In the genomic region with DNA sequence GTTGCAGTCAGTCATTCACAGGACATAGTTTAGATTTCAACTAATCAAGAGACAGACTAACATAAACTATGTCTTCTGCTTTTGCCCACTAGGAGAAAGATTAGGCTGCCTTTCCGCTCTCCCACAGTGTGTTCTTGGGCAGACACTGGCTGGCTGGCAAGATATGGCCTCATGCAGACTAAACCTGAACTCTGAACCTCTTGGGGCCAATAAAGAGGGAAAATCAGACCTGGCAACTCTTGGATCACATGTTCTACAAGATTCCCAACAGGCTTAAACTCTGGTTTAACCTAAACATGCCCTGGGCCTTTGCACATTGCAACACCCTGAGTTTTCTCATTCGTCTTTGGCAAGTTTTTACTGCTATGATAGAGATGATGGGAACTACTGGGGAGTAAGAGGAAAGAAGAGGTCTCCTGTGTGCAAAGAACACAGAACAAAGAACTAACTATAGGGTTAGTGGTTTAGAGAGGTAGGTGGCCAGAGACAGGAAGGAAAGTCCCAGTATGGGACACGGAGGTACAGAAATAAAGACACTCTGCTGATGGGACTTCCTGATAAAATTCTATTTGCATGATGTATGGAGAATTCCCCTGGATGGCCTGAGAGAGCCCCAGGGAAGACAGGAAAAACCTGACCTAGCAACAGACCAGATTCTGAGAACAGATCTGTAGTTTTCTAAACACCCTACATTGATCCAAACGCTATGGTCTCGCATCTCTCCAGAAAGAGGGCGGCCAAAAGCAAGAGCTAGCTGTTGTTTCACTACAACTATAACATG, we compare ENCODE assay signal across 1 cellular context.
TF ChIP-seq lines count a peak whose summit lies in the region.

No MANE protein-coding gene starts in this region.

TF ChIP-seq in HepG2, 621 proteins besides CTCF, POLR2A, EP300 and RAD21 (continued from another document and continues in another):
- TF ChIP-seq, protein P1, sequence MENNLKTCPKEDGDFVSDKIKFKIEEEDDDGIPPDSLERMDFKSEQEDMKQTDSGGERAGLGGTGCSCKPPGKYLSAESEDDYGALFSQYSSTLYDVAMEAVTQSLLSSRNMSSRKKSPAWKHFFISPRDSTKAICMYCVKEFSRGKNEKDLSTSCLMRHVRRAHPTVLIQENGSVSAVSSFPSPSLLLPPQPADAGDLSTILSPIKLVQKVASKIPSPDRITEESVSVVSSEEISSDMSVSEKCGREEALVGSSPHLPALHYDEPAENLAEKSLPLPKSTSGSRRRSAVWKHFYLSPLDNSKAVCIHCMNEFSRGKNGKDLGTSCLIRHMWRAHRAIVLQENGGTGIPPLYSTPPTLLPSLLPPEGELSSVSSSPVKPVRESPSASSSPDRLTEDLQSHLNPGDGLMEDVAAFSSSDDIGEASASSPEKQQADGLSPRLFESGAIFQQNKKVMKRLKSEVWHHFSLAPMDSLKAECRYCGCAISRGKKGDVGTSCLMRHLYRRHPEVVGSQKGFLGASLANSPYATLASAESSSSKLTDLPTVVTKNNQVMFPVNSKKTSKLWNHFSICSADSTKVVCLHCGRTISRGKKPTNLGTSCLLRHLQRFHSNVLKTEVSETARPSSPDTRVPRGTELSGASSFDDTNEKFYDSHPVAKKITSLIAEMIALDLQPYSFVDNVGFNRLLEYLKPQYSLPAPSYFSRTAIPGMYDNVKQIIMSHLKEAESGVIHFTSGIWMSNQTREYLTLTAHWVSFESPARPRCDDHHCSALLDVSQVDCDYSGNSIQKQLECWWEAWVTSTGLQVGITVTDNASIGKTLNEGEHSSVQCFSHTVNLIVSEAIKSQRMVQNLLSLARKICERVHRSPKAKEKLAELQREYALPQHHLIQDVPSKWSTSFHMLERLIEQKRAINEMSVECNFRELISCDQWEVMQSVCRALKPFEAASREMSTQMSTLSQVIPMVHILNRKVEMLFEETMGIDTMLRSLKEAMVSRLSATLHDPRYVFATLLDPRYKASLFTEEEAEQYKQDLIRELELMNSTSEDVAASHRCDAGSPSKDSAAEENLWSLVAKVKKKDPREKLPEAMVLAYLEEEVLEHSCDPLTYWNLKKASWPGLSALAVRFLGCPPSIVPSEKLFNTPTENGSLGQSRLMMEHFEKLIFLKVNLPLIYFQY (CRISPR knock-in tag; IDR thresholded peaks at IDR 0.05; ENCODE audit: borderline replicate concordance) = no peak
- no peak for TF ChIP-seq ZKSCAN5 (CRISPR knock-in tag; IDR thresholded peaks at IDR 0.05)
- TF ChIP-seq, protein P2, sequence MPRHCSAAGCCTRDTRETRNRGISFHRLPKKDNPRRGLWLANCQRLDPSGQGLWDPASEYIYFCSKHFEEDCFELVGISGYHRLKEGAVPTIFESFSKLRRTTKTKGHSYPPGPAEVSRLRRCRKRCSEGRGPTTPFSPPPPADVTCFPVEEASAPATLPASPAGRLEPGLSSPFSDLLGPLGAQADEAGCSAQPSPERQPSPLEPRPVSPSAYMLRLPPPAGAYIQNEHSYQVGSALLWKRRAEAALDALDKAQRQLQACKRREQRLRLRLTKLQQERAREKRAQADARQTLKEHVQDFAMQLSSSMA (CRISPR knock-in tag; IDR thresholded peaks at IDR 0.05) = no peak
- TF ChIP-seq, protein P3, sequence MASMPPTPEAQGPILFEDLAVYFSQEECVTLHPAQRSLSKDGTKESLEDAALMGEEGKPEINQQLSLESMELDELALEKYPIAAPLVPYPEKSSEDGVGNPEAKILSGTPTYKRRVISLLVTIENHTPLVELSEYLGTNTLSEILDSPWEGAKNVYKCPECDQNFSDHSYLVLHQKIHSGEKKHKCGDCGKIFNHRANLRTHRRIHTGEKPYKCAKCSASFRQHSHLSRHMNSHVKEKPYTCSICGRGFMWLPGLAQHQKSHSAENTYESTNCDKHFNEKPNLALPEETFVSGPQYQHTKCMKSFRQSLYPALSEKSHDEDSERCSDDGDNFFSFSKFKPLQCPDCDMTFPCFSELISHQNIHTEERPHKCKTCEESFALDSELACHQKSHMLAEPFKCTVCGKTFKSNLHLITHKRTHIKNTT (CRISPR knock-in tag; IDR thresholded peaks at IDR 0.05) = no peak
- TF ChIP-seq ZNF292 (CRISPR knock-in tag; IDR thresholded peaks at IDR 0.05; ENCODE audit: borderline replicate concordance, low read depth) = peak; percentile 19; the same call in 1 of the 2 replicates
- TF ChIP-seq ZNF329 (CRISPR knock-in tag; IDR thresholded peaks at IDR 0.05; ENCODE audit: low read depth) = no peak
- no peak for TF ChIP-seq RAD51 (IDR thresholded peaks at IDR 0.05; ENCODE audit: borderline replicate concordance)
- peak; percentile 58 for TF ChIP-seq SKI (IDR thresholded peaks at IDR 0.05; ENCODE audit: partially characterized antibody)
- no peak for TF ChIP-seq ZNF383 (CRISPR knock-in tag; IDR thresholded peaks at IDR 0.05; ENCODE audit: borderline replicate concordance)
- no peak; the same call in 1 of the 2 replicates for TF ChIP-seq HMG20B (CRISPR knock-in tag; conservative IDR thresholded peaks at IDR 0.05)
- TF ChIP-seq ZNF879 (CRISPR knock-in tag; IDR thresholded peaks at IDR 0.05) = no peak
- TF ChIP-seq ZNF44 (CRISPR knock-in tag; IDR thresholded peaks at IDR 0.05) = no peak
- TF ChIP-seq GLI4 (CRISPR knock-in tag; IDR thresholded peaks at IDR 0.05; ENCODE audit: borderline replicate concordance) = no peak
- TF ChIP-seq, protein P4, sequence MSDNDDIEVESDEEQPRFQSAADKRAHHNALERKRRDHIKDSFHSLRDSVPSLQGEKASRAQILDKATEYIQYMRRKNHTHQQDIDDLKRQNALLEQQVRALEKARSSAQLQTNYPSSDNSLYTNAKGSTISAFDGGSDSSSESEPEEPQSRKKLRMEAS (IDR thresholded peaks at IDR 0.05) = peak; percentile 61
- TF ChIP-seq ZNF382 (CRISPR knock-in tag; IDR thresholded peaks at IDR 0.05; ENCODE audit: borderline replicate concordance) = no peak
- TF ChIP-seq JUND (CRISPR knock-in tag; IDR thresholded peaks at IDR 0.05) = no peak
- TF ChIP-seq, protein P5, sequence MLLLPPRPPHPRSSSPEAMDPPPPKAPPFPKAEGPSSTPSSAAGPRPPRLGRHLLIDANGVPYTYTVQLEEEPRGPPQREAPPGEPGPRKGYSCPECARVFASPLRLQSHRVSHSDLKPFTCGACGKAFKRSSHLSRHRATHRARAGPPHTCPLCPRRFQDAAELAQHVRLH (CRISPR knock-in tag; IDR thresholded peaks at IDR 0.05; ENCODE audit: borderline replicate concordance, low read depth) = no peak
- no peak for TF ChIP-seq GTF3A (CRISPR knock-in tag; conservative IDR thresholded peaks at IDR 0.05)
- TF ChIP-seq CREM (IDR thresholded peaks at IDR 0.05) = peak; percentile 44; the same call in 1 of the 2 replicates
- TF ChIP-seq CREM (CRISPR knock-in tag; IDR thresholded peaks at IDR 0.05) = no peak
- TF ChIP-seq, protein P6, sequence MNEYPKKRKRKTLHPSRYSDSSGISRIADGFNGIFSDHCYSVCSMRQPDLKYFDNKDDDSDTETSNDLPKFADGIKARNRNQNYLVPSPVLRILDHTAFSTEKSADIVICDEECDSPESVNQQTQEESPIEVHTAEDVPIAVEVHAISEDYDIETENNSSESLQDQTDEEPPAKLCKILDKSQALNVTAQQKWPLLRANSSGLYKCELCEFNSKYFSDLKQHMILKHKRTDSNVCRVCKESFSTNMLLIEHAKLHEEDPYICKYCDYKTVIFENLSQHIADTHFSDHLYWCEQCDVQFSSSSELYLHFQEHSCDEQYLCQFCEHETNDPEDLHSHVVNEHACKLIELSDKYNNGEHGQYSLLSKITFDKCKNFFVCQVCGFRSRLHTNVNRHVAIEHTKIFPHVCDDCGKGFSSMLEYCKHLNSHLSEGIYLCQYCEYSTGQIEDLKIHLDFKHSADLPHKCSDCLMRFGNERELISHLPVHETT (CRISPR knock-in tag; conservative IDR thresholded peaks at IDR 0.05) = 0 out of 2 replicates have a peak, but pooled peaks have one; percentile 22
- TF ChIP-seq NCOA2 (CRISPR knock-in tag; IDR thresholded peaks at IDR 0.05) = peak; percentile 20; the same call in 1 of the 2 replicates
- peak; percentile 61; the same call in 1 of the 2 replicates for TF ChIP-seq ZNF605 (CRISPR knock-in tag; IDR thresholded peaks at IDR 0.05)
- TF ChIP-seq FOSL2 (CRISPR knock-in tag; IDR thresholded peaks at IDR 0.05) = no peak
- TF ChIP-seq ZBTB1 (CRISPR knock-in tag; IDR thresholded peaks at IDR 0.05; ENCODE audit: borderline replicate concordance) = no peak
- TF ChIP-seq, protein P7, sequence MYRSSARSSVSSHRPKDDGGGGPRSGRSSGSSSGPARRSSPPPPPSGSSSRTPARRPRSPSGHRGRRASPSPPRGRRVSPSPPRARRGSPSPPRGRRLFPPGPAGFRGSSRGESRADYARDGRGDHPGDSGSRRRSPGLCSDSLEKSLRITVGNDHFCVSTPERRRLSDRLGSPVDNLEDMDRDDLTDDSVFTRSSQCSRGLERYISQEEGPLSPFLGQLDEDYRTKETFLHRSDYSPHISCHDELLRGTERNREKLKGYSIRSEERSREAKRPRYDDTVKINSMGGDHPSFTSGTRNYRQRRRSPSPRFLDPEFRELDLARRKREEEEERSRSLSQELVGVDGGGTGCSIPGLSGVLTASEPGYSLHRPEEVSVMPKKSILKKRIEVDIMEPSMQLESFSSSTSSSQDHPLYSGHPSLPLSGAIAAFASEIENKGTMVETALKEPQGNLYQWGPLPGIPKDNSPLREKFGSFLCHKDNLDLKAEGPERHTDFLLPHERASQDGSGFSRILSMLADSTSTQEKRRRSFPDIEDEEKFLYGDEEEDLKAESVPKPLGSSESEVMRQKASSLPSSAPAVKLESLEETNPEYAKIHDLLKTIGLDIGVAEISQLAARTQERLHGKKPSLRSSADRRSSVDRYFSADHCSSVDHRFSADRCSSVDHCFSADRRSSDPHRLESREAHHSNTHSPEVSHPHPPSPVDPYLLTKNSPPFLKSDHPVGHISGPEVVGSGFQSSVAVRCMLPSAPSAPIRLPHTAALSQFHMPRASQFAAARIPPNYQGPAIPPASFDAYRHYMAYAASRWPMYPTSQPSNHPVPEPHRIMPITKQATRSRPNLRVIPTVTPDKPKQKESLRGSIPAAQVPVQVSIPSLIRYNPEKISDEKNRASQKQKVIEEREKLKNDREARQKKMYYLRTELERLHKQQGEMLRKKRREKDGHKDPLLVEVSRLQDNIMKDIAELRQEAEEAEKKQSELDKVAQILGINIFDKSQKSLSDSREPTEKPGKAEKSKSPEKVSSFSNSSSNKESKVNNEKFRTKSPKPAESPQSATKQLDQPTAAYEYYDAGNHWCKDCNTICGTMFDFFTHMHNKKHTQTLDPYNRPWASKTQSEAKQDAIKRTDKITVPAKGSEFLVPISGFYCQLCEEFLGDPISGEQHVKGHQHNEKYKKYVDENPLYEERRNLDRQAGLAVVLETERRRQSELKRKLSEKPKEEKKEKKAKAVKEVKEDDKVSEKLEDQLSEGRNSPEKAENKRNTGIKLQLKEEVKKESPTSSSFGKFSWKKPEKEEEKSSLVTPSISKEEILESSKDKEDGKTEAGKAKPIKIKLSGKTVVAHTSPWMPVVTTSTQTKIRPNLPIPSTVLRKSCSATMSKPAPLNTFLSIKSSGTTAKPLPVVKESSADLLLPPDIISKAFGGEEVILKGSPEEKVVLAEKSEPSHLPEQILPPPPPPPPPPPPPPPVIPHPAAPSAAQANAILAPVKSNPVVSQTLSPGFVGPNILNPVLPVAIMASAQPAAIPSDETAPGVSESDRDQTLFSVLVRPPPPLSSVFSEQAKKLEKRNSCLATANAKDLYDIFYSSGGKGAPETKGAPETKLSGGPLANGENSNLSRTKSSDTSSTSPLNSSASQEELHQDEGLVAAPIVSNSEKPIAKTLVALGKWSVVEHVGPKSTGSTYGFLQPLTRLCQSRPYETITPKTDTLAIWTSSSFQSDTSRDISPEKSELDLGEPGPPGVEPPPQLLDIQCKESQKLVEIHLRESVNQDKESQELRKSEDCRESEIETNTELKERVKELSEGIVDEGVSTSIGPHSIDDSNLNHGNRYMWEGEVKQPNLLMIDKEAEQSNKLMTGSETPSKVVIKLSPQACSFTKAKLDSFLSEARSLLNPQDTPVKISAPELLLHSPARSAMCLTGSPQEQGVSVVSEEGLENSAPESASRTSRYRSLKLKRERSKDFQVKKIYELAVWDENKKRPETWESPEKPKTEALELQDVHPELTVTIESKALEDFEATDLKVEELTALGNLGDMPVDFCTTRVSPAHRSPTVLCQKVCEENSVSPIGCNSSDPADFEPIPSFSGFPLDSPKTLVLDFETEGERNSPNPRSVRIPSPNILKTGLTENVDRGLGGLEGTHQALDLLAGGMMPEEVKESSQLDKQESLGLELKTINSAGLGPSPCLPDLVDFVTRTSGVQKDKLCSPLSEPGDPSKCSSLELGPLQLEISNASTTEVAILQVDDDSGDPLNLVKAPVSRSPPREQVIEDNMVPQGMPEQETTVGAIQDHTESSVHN (CRISPR knock-in tag; IDR thresholded peaks at IDR 0.05) = no peak
- TF ChIP-seq ZKSCAN8 (CRISPR knock-in tag; IDR thresholded peaks at IDR 0.05; ENCODE audit: borderline replicate concordance) = no peak
- TF ChIP-seq, protein P8, sequence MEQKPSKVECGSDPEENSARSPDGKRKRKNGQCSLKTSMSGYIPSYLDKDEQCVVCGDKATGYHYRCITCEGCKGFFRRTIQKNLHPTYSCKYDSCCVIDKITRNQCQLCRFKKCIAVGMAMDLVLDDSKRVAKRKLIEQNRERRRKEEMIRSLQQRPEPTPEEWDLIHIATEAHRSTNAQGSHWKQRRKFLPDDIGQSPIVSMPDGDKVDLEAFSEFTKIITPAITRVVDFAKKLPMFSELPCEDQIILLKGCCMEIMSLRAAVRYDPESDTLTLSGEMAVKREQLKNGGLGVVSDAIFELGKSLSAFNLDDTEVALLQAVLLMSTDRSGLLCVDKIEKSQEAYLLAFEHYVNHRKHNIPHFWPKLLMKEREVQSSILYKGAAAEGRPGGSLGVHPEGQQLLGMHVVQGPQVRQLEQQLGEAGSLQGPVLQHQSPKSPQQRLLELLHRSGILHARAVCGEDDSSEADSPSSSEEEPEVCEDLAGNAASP (CRISPR knock-in tag; IDR thresholded peaks at IDR 0.05; ENCODE audit: borderline replicate concordance) = peak; percentile 41; the same call in 1 of the 2 replicates
- TF ChIP-seq, protein P9, sequence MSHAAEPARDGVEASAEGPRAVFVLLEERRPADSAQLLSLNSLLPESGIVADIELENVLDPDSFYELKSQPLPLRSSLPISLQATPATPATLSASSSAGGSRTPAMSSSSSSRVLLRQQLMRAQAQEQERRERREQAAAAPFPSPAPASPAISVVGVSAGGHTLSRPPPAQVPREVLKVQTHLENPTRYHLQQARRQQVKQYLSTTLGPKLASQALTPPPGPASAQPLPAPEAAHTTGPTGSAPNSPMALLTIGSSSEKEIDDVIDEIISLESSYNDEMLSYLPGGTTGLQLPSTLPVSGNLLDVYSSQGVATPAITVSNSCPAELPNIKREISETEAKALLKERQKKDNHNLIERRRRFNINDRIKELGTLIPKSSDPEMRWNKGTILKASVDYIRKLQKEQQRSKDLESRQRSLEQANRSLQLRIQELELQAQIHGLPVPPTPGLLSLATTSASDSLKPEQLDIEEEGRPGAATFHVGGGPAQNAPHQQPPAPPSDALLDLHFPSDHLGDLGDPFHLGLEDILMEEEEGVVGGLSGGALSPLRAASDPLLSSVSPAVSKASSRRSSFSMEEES (CRISPR knock-in tag; IDR thresholded peaks at IDR 0.05) = peak; percentile 49; the same call in 1 of the 2 replicates
- TF ChIP-seq KMT2A (CRISPR knock-in tag; IDR thresholded peaks at IDR 0.05) = 0 out of 2 replicates have a peak, but pooled peaks have one; percentile 20
- TF ChIP-seq ZSCAN31 (CRISPR knock-in tag; IDR thresholded peaks at IDR 0.05; ENCODE audit: low read depth) = 0 out of 2 replicates have a peak, but pooled peaks have one; percentile 47
- no peak; the same call in 1 of the 2 replicates for TF ChIP-seq TARDBP (CRISPR knock-in tag; IDR thresholded peaks at IDR 0.05)
- 0 out of 2 replicates have a peak, but pooled peaks have one; percentile 34 for TF ChIP-seq NCOA1 (CRISPR knock-in tag; IDR thresholded peaks at IDR 0.05)
- TF ChIP-seq CHD4 (IDR thresholded peaks at IDR 0.05; ENCODE audit: borderline replicate concordance, low read length) = no peak
- TF ChIP-seq STAT5B (CRISPR knock-in tag; IDR thresholded peaks at IDR 0.05) = no peak
- no peak for TF ChIP-seq ZNF614 (CRISPR knock-in tag; IDR thresholded peaks at IDR 0.05; ENCODE audit: borderline replicate concordance)
- no peak for TF ChIP-seq ZNF17 (CRISPR knock-in tag; IDR thresholded peaks at IDR 0.05)
- 0 out of 2 replicates have a peak, but pooled peaks have one; percentile 30 for TF ChIP-seq ZNF567 (CRISPR knock-in tag; IDR thresholded peaks at IDR 0.05; ENCODE audit: borderline replicate concordance)
- no peak for TF ChIP-seq RBFOX2 (IDR thresholded peaks at IDR 0.05; ENCODE audit: low read depth, low read length)
